Comparison of ENCODE assay signal across 13 cellular contexts in the genomic region with DNA sequence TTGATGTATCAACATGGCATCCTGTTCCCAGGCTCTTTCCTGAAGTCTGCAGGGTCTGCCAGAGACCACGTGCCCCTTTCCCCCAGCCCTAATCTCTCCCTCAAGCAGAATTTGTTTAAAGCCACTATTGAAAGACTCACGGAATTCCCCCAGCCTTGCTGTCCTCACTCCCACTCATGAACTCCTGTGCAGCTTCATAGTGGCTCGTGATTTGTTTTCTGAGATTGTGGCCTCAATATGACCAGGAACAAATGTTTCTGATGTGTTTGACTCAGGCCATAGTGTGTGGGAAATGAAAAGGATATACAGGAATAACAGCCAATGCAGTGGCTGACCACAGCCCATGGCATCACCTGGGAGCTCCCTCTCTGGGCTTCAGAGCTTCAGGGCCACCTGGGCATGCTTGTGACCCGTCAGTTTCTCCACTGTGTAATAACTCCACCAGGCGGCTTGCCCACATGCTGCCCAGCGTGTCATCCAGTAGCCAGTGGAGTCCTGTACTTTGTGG. TPM values are rescaled to one million over a fixed set of nuclear protein-coding genes. Genes with fewer than 3 reads are reported as not detected.
A peak's percentile ranks its signal among the peaks of the same experiment; 100 is the strongest.
DNase-seq lines count a peak whose midpoint lies in the region; ATAC-seq and TF ChIP-seq lines count a peak whose summit lies in the region.
"Had no signal": no experiment of that assay in that cellular context is flagged by ENCODE, and none has a peak within 500 bp of the region (broad histone marks: within the 10 kb centered on the region; RNA-seq: fewer than 3 reads in every experiment).

No MANE protein-coding gene starts in this region.

- peaks cover 12 to 15% of the 10 kb centered on the region in 2 donors for H3K4me1 Mint-ChIP-seq in natural killer cell treated with Interleukin-12 subunit alpha and Interleukin-12 subunit beta and Interleukin-15 and Interleukin-18, amount 100 ng/mL, for 72 hours (ENCODE audit: low read depth in 2 of 2)

- H3K27me3 Mint-ChIP-seq in natural killer cell treated with Interleukin-12 subunit alpha and Interleukin-12 subunit beta and Interleukin-15 and Interleukin-18, amount 100 ng/mL, for 72 hours, result peaks cover 0 to 5% of the 10 kb centered on the region in 2 donors

- peak; percentile 32 for DNase-seq in LHCN-M2 (ENCODE audit: low read depth)
- no peak for DNase-seq in osteoblast (ENCODE audit: insufficient read length, low spot score, missing footprints)
- no peak for DNase-seq in natural killer cell treated with Interleukin-12 subunit alpha and Interleukin-12 subunit beta and Interleukin-15 and Interleukin-18, amount 100 ng/mL, for 72 hours (ENCODE audit: low spot score)
- DNase-seq in NCI-H2171 treated with DMSO at 0.1 percent for 48 hours (lab: John Stamatoyannopoulos, UW), result no peak
- DNase-seq: IMR-90 had no signal

- H4K20me1 ChIP-seq in osteoblast (ENCODE audit: insufficient read depth, low read length), result no peaks in the 10 kb centered on the region

- H3K27ac ChIP-seq in osteoblast (ENCODE audit: low read depth, low read length), result peak overlapping the region; percentile 71
- H3K27ac ChIP-seq: coronary artery, prostate gland, RWPE1, tibial nerve had no signal

- H3K27ac Mint-ChIP-seq in natural killer cell treated with Interleukin-12 subunit alpha and Interleukin-12 subunit beta and Interleukin-15 and Interleukin-18, amount 100 ng/mL, for 72 hours, result peak overlapping the region in 1 of 2 donors; percentile 70

- H3K27me3 ChIP-seq in osteoblast (ENCODE audit: insufficient read depth, low read length), result no peaks in the 10 kb centered on the region
- H3K27me3 ChIP-seq: tibial nerve had no signal

- no peak overlapping the region for H3K4me3 ChIP-seq in osteoblast (ENCODE audit: insufficient read depth, low read length)
- H3K4me3 ChIP-seq: coronary artery, prostate gland, tibial nerve had no signal

- TF ChIP-seq CTCF in osteoblast (IDR thresholded peaks at IDR 0.05; ENCODE audit: extremely low read depth, low read depth, low read length), result no peak

- H3K4me1 ChIP-seq in osteoblast (ENCODE audit: insufficient read depth, low read length), result peaks cover 20% of the 10 kb centered on the region
- H3K4me1 ChIP-seq: prostate gland, tibial nerve had no signal

- no peaks in the 10 kb centered on the region for H3K36me3 Mint-ChIP-seq in natural killer cell treated with Interleukin-12 subunit alpha and Interleukin-12 subunit beta and Interleukin-15 and Interleukin-18, amount 100 ng/mL, for 72 hours

- no peaks in the 10 kb centered on the region for H3K9me3 ChIP-seq in osteoblast (ENCODE audit: low read depth, low read length)
- H3K9me3 ChIP-seq: prostate gland, tibial nerve had no signal

- no peak overlapping the region for H3K4me2 ChIP-seq in osteoblast (ENCODE audit: insufficient read depth, low read length)

- no peaks in the 10 kb centered on the region for H3K79me2 ChIP-seq in osteoblast (ENCODE audit: insufficient read depth, low read length)

- ATAC-seq in GM18858 (IDR thresholded peaks at IDR 0.05; ENCODE audit: unreplicated experiment) (peak; percentile 50), GM21619 (IDR thresholded peaks at IDR 0.05; ENCODE audit: unreplicated experiment) (peak; percentile 47), HG03196 (IDR thresholded peaks at IDR 0.05; ENCODE audit: unreplicated experiment) (no peak)
- ATAC-seq in natural killer cell treated with Interleukin-12 subunit alpha and Interleukin-12 subunit beta and Interleukin-15 and Interleukin-18, amount 100 ng/mL, for 72 hours, result no peak

- no peak overlapping the region for H2AFZ ChIP-seq in osteoblast (ENCODE audit: low read length)

- no peaks in the 10 kb centered on the region for H3K9me3 Mint-ChIP-seq in natural killer cell treated with Interleukin-12 subunit alpha and Interleukin-12 subunit beta and Interleukin-15 and Interleukin-18, amount 100 ng/mL, for 72 hours

- H3K4me3 Mint-ChIP-seq in natural killer cell treated with Interleukin-12 subunit alpha and Interleukin-12 subunit beta and Interleukin-15 and Interleukin-18, amount 100 ng/mL, for 72 hours, result no peak overlapping the region

- H3K36me3 ChIP-seq in osteoblast (ENCODE audit: insufficient read depth, low read length), result no peaks in the 10 kb centered on the region
- H3K36me3 ChIP-seq: prostate gland, tibial nerve had no signal

RNA-seq across cellular contexts. Expression of a gene that starts 8.1 kb away (rescaled TPM):
- total RNA-seq in LHCN-M2 (2014; rRNA removed) (not detected in 2 replicates), osteoblast (not detected in 2 replicates)
- polyA plus RNA-seq in LHCN-M2 (2012), result 0.04 TPM
- not detected for total RNA-seq in natural killer cell treated with Interleukin-12 subunit alpha and Interleukin-12 subunit beta and Interleukin-15 and Interleukin-18, amount 100 ng/mL, for 72 hours
- total RNA-seq: IMR-90, liver, prostate gland had no signal
- polyA plus RNA-seq: IMR-90 had no signal

Comparison
In these comparisons a context has a peak if more than half of its experiments do, and no peak if none do; other contexts are left out.
1. ATAC-seq: peak in GM18858 (single experiment) and GM21619 (single experiment); none in natural killer cell treated with Interleukin-12 subunit alpha and Interleukin-12 subunit beta and Interleukin-15 and Interleukin-18, amount 100 ng/mL, for 72 hours (0 of 2) and HG03196 (single experiment).